8 cellular contexts compared by ENCODE assay signal in genomic region chr16:10668322-10669045, GRCh38. TPM values are rescaled to one million over a fixed set of nuclear protein-coding genes. Genes with fewer than 3 reads are reported as not detected.
DNase-seq lines count a peak whose midpoint lies in the region; ATAC-seq and TF ChIP-seq lines count a peak whose summit lies in the region.

No MANE protein-coding gene starts in this region.

- no peaks in the 10 kb centered on the region for H3K9me2 ChIP-seq in DOHH2 (replicated peaks; ENCODE audit: control insufficient read depth, low read length)

- H2BK120ac ChIP-seq in trophoblast cell (ENCODE audit: insufficient read depth, low read length, poor library complexity) = no peak overlapping the region

- H2AK5ac ChIP-seq in trophoblast cell (ENCODE audit: low read length) = no peak overlapping the region

- H3K27me3 Mint-ChIP-seq in activated naive CD8-positive, alpha-beta T cell treated with anti-CD3 and anti-CD28 coated beads for 36 hours = no peaks in the 10 kb centered on the region
- peaks cover 7% of the 10 kb centered on the region for H3K27me3 Mint-ChIP-seq in T-helper 2 cell treated with Interferon-gamma antibody and Interleukin-4, amounts not matched to agents 5 μg/mL and 100 μg/mL, for 36 hours (ENCODE audit: low read depth)

- no peaks in the 10 kb centered on the region for H3K36me3 Mint-ChIP-seq in activated naive CD8-positive, alpha-beta T cell treated with anti-CD3 and anti-CD28 coated beads for 36 hours
- H3K36me3 Mint-ChIP-seq in T-helper 2 cell treated with Interferon-gamma antibody and Interleukin-4, amounts not matched to agents 5 μg/mL and 100 μg/mL, for 36 hours (ENCODE audit: low read depth) = no peaks in the 10 kb centered on the region

- H2BK5ac ChIP-seq in trophoblast cell (ENCODE audit: low read depth, low read length, poor library complexity) = no peak overlapping the region

- H3K4me1 ChIP-seq in DOHH2 (ENCODE audit: control insufficient read depth, low read length) (no peaks in the 10 kb centered on the region), trophoblast cell (ENCODE audit: control insufficient read depth in 1 of 2, insufficient read depth in 2 of 2, low read length in 2 of 2) (no peaks in the 10 kb centered on the region)

- no peaks in the 10 kb centered on the region for H3K79me2 ChIP-seq in DOHH2 (ENCODE audit: control insufficient read depth, low read length)
- H3K79me2 ChIP-seq in trophoblast cell (ENCODE audit: control insufficient read depth, insufficient read depth, low read length, poor library complexity) = no peaks in the 10 kb centered on the region

- no peak overlapping the region for H3K4me3 ChIP-seq in DOHH2 (ENCODE audit: low read length)
- H3K4me3 ChIP-seq in trophoblast cell (ENCODE audit: low read depth, low read length) = no peak overlapping the region

- no peak overlapping the region for H3K4me3 Mint-ChIP-seq in activated naive CD8-positive, alpha-beta T cell treated with anti-CD3 and anti-CD28 coated beads for 36 hours
- no peak overlapping the region for H3K4me3 Mint-ChIP-seq in T-helper 2 cell treated with Interferon-gamma antibody and Interleukin-4, amounts not matched to agents 5 μg/mL and 100 μg/mL, for 36 hours

- no peak overlapping the region for H3K23ac ChIP-seq in trophoblast cell (ENCODE audit: low read length)

- DNase-seq in HPDE6-E6E7 (ENCODE audit: extremely low spot score) = peak; percentile 29
- DNase-seq in activated naive CD8-positive, alpha-beta T cell treated with anti-CD3 and anti-CD28 coated beads for 36 hours = peak; percentile 3
- DNase-seq in iPS-NIHi7 (ENCODE audit: extremely low spot score) = peak; percentile 80
- DNase-seq in trophoblast cell = no peak
- no peak for DNase-seq in T-helper 2 cell treated with Interferon-gamma antibody and Interleukin-4, amounts not matched to agents 5 μg/mL and 100 μg/mL, for 36 hours (ENCODE audit: low spot score)

- no peak overlapping the region for H4K91ac ChIP-seq in trophoblast cell (ENCODE audit: low read depth, low read length)

- no peaks in the 10 kb centered on the region for H4K20me1 ChIP-seq in DOHH2 (ENCODE audit: control insufficient read depth, insufficient read depth, low read depth, low read length)

- H3K4me2 ChIP-seq in DOHH2 (ENCODE audit: low read length) (no peak overlapping the region), trophoblast cell (ENCODE audit: low read length) (no peak overlapping the region)

- H3K27ac Mint-ChIP-seq in activated naive CD8-positive, alpha-beta T cell treated with anti-CD3 and anti-CD28 coated beads for 36 hours = no peak overlapping the region
- no peak overlapping the region for H3K27ac Mint-ChIP-seq in T-helper 2 cell treated with Interferon-gamma antibody and Interleukin-4, amounts not matched to agents 5 μg/mL and 100 μg/mL, for 36 hours

- no peak overlapping the region for H4K8ac ChIP-seq in trophoblast cell (ENCODE audit: low read depth, low read length)

- H3K14ac ChIP-seq in trophoblast cell (ENCODE audit: low read length) = no peak overlapping the region

- no peaks in the 10 kb centered on the region for H3F3A ChIP-seq in DOHH2 (ENCODE audit: control insufficient read depth, insufficient read depth)

- H3K79me1 ChIP-seq in trophoblast cell (ENCODE audit: low read length) = no peaks in the 10 kb centered on the region

- H3K9ac ChIP-seq in trophoblast cell (ENCODE audit: low read length) = no peak overlapping the region

- WGBS in trophoblast cell (ENCODE audit: extremely low coverage, insufficient coverage, insufficient read length) = no CpG with 5 or more reads among the region's 8 CpGs

- H3K27ac ChIP-seq in DOHH2 (ENCODE audit: low read depth, low read length) (no peak overlapping the region), trophoblast cell (ENCODE audit: low read depth, low read length) (no peak overlapping the region)

- no peaks in the 10 kb centered on the region for H3K27me3 ChIP-seq in DOHH2 (ENCODE audit: control insufficient read depth, low read length)
- no peaks in the 10 kb centered on the region for H3K27me3 ChIP-seq in trophoblast cell (ENCODE audit: insufficient read depth, low read length)

- no peaks in the 10 kb centered on the region for H3K9me3 Mint-ChIP-seq in activated naive CD8-positive, alpha-beta T cell treated with anti-CD3 and anti-CD28 coated beads for 36 hours
- no peaks in the 10 kb centered on the region for H3K9me3 Mint-ChIP-seq in T-helper 2 cell treated with Interferon-gamma antibody and Interleukin-4, amounts not matched to agents 5 μg/mL and 100 μg/mL, for 36 hours

- no peak overlapping the region for H3K18ac ChIP-seq in trophoblast cell (ENCODE audit: low read length)

- ATAC-seq in GM18909 (IDR thresholded peaks at IDR 0.05; ENCODE audit: poor library complexity, unreplicated experiment) = no peak
- no peak for ATAC-seq in HG03439 (IDR thresholded peaks at IDR 0.05; ENCODE audit: unreplicated experiment)

- TF ChIP-seq CTCF in DOHH2 (IDR thresholded peaks at IDR 0.05; ENCODE audit: low read depth, low read length, poor library complexity, severe bottlenecking) = peak; percentile 62

- no peaks in the 10 kb centered on the region for H3K4me1 Mint-ChIP-seq in activated naive CD8-positive, alpha-beta T cell treated with anti-CD3 and anti-CD28 coated beads for 36 hours
- no peaks in the 10 kb centered on the region for H3K4me1 Mint-ChIP-seq in T-helper 2 cell treated with Interferon-gamma antibody and Interleukin-4, amounts not matched to agents 5 μg/mL and 100 μg/mL, for 36 hours (ENCODE audit: low read depth)

- H3K9me3 ChIP-seq in DOHH2 (ENCODE audit: control insufficient read depth, insufficient read depth, low read length) (no peaks in the 10 kb centered on the region), trophoblast cell (ENCODE audit: insufficient read depth, low read depth, low read length) (peaks cover 1% of the 10 kb centered on the region)

- H4K12ac ChIP-seq in trophoblast cell (ENCODE audit: low read depth, low read length) = no peak overlapping the region

- no peak overlapping the region for H3K4ac ChIP-seq in trophoblast cell (ENCODE audit: low read depth, low read length)

- no peaks in the 10 kb centered on the region for H3K36me3 ChIP-seq in DOHH2 (ENCODE audit: control insufficient read depth, low read length)
- H3K36me3 ChIP-seq in trophoblast cell (ENCODE audit: control insufficient read depth in 1 of 2, insufficient read depth in 2 of 2, low read length in 2 of 2) = no peaks in the 10 kb centered on the region

- no peak overlapping the region for H2BK12ac ChIP-seq in trophoblast cell (ENCODE audit: low read length)

- no peak overlapping the region for H2AFZ ChIP-seq in trophoblast cell (ENCODE audit: insufficient read depth, low read length, poor library complexity)

RNA-seq across cellular contexts. Expression of gene TEKT5, which starts 26.2 kb away (rescaled TPM):
- not detected for total RNA-seq in activated naive CD8-positive, alpha-beta T cell treated with anti-CD3 and anti-CD28 coated beads for 36 hours
- 0.10 and 0.21 TPM in 2 replicates for polyA plus RNA-seq in trophoblast cell (2013)

Comparison
In these comparisons a context has a peak if more than half of its experiments do, and no peak if none do; other contexts are left out.
1. DNase-seq: peak in HPDE6-E6E7 (single experiment), activated naive CD8-positive, alpha-beta T cell treated with anti-CD3 and anti-CD28 coated beads for 36 hours (single experiment) and iPS-NIHi7 (single experiment); none in trophoblast cell (0 of 2) and T-helper 2 cell treated with Interferon-gamma antibody and Interleukin-4, amounts not matched to agents 5 μg/mL and 100 μg/mL, for 36 hours (single experiment).